ENCODE assay signal across 12 cellular contexts in the genomic region with DNA sequence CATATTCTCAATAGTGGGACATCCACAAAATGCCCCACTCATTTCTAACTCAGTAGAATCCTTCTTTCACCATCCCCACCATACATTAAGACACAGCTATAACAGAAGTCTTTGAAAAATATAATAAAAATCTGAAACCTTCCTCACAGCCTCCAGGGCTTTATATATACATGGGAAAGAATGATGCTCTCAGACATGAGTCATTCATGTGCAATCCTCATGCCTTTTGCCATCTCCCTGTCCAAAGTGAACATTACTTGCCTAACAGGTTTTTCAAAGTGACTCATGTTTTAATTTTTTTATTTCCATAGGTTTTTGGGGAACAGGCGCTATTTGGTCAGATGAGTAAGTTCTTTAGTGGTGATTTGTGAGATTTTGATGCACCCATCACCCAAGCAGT.
DNase-seq lines count a peak whose midpoint lies in the region; ATAC-seq and TF ChIP-seq lines count a peak whose summit lies in the region.
"Had no signal": no experiment of that assay in that cellular context is flagged by ENCODE, and none has a peak within 500 bp of the region (broad histone marks: within the 10 kb centered on the region; RNA-seq: fewer than 3 reads in every experiment).

No MANE protein-coding gene starts in this region.

- H3K9me3 ChIP-seq in left lung = no peaks in the 10 kb centered on the region
- H3K9me3 ChIP-seq: neutrophil had no signal

- H3K27me3 Mint-ChIP-seq in brain (no peaks in the 10 kb centered on the region), WTC11 (ENCODE audit: low read depth) (no peaks in the 10 kb centered on the region)

- H3K27me3 ChIP-seq in left lung = no peaks in the 10 kb centered on the region
- H3K27me3 ChIP-seq: neutrophil had no signal

- TF ChIP-seq CTCF in brain (conservative IDR thresholded peaks at IDR 0.05) = no peak
- no peak for TF ChIP-seq CTCF in left lung (IDR thresholded peaks at IDR 0.05)
- TF ChIP-seq CTCF in WTC11 (IDR thresholded peaks at IDR 0.05) = no peak

- peak; percentile 57 for ATAC-seq in left lung
- ATAC-seq in Right ventricle myocardium inferior = no peak
- no peak for ATAC-seq in HG02571 (IDR thresholded peaks at IDR 0.05; ENCODE audit: unreplicated experiment)
- no peak for ATAC-seq in WTC11
- ATAC-seq: Panc1 had no signal

- DNase-seq in DMS53 (lab: John Stamatoyannopoulos, UW) (peak; percentile 96), M059J (ENCODE audit: low read depth) (peak; percentile 82), left lung (no peak), Right ventricle myocardium inferior (ENCODE audit: missing footprints) (no peak), WTC11 (ENCODE audit: low spot score) (no peak), caudate nucleus (lab: John Stamatoyannopoulos, UW) (no peak)
- DNase-seq: activated CD8-positive, alpha-beta memory T cell treated with anti-CD3 and anti-CD28 coated beads for 24 hours; central memory CD4-positive, alpha-beta T cell had no signal

- no peak overlapping the region for H3K4me3 ChIP-seq in left lung

- H3K4me1 ChIP-seq in left lung = no peaks in the 10 kb centered on the region

- POLR2A ChIA-PET in WTC11 (lab: Charles Lee) = no interaction called here

- H3K27ac Mint-ChIP-seq in brain (peak overlapping the region in 3 of 5 experiments; percentile 6 to 62 (median 56)), WTC11 (no peak overlapping the region)

- intact Hi-C loops in left lung (cut with DNase I) = no loop called here
- intact Hi-C loops in Right ventricle myocardium inferior (cut with DNase I) = no loop called here

- H3K27ac ChIP-seq in left lung = no peak overlapping the region
- H3K27ac ChIP-seq in caudate nucleus (ENCODE audit: low read depth, low read length) = no peak overlapping the region
- H3K27ac ChIP-seq: neutrophil had no signal

- H3K4me1 Mint-ChIP-seq in brain (peaks cover 38% of the 10 kb centered on the region), WTC11 (no peaks in the 10 kb centered on the region)

- H3K36me3 Mint-ChIP-seq in brain (peaks cover 43% of the 10 kb centered on the region), WTC11 (peaks cover 7% of the 10 kb centered on the region)

- CTCF ChIA-PET in WTC11 (lab: Charles Lee) = no interaction called here

- peaks cover 0 to 11% (median 5%) of the 10 kb centered on the region in 5 experiments for H3K9me3 Mint-ChIP-seq in brain
- H3K9me3 Mint-ChIP-seq in WTC11 = peaks cover 4% of the 10 kb centered on the region

- peaks cover 0 to 30% of the 10 kb centered on the region in 2 donors for H3K36me3 ChIP-seq in left lung

- no peak overlapping the region for H3K4me3 Mint-ChIP-seq in brain
- H3K4me3 Mint-ChIP-seq in WTC11 = no peak overlapping the region

TF ChIP-seq in WTC11, 78 proteins besides CTCF, POLR2A, EP300 and RAD21 (continues in another document):
- TF ChIP-seq FOXK1 (CRISPR knock-in tag; IDR thresholded peaks at IDR 0.05) (no peak), ZNF671 (CRISPR knock-in tag; IDR thresholded peaks at IDR 0.05) (no peak), SP1 (CRISPR knock-in tag; conservative IDR thresholded peaks at IDR 0.05) (no peak), NFE2L1 (CRISPR knock-in tag; IDR thresholded peaks at IDR 0.05) (no peak)
- TF ChIP-seq, protein P1, sequence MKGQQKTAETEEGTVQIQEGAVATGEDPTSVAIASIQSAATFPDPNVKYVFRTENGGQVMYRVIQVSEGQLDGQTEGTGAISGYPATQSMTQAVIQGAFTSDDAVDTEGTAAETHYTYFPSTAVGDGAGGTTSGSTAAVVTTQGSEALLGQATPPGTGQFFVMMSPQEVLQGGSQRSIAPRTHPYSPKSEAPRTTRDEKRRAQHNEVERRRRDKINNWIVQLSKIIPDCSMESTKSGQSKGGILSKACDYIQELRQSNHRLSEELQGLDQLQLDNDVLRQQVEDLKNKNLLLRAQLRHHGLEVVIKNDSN (CRISPR knock-in tag; IDR thresholded peaks at IDR 0.05) = no peak
- TF ChIP-seq, protein P2, sequence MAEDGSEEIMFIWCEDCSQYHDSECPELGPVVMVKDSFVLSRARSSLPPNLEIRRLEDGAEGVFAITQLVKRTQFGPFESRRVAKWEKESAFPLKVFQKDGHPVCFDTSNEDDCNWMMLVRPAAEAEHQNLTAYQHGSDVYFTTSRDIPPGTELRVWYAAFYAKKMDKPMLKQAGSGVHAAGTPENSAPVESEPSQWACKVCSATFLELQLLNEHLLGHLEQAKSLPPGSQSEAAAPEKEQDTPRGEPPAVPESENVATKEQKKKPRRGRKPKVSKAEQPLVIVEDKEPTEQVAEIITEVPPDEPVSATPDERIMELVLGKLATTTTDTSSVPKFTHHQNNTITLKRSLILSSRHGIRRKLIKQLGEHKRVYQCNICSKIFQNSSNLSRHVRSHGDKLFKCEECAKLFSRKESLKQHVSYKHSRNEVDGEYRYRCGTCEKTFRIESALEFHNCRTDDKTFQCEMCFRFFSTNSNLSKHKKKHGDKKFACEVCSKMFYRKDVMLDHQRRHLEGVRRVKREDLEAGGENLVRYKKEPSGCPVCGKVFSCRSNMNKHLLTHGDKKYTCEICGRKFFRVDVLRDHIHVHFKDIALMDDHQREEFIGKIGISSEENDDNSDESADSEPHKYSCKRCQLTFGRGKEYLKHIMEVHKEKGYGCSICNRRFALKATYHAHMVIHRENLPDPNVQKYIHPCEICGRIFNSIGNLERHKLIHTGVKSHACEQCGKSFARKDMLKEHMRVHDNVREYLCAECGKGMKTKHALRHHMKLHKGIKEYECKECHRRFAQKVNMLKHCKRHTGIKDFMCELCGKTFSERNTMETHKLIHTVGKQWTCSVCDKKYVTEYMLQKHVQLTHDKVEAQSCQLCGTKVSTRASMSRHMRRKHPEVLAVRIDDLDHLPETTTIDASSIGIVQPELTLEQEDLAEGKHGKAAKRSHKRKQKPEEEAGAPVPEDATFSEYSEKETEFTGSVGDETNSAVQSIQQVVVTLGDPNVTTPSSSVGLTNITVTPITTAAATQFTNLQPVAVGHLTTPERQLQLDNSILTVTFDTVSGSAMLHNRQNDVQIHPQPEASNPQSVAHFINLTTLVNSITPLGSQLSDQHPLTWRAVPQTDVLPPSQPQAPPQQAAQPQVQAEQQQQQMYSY (CRISPR knock-in tag; IDR thresholded peaks at IDR 0.05) = no peak
- TF ChIP-seq, protein P3, sequence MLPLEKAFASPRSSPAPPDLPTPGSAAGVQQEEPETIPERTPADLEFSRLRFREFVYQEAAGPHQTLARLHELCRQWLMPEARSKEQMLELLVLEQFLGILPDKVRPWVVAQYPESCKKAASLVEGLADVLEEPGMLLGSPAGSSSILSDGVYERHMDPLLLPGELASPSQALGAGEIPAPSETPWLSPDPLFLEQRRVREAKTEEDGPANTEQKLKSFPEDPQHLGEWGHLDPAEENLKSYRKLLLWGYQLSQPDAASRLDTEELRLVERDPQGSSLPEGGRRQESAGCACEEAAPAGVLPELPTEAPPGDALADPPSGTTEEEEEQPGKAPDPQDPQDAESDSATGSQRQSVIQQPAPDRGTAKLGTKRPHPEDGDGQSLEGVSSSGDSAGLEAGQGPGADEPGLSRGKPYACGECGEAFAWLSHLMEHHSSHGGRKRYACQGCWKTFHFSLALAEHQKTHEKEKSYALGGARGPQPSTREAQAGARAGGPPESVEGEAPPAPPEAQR (CRISPR knock-in tag; IDR thresholded peaks at IDR 0.05) = no peak
- TF ChIP-seq, protein P4, sequence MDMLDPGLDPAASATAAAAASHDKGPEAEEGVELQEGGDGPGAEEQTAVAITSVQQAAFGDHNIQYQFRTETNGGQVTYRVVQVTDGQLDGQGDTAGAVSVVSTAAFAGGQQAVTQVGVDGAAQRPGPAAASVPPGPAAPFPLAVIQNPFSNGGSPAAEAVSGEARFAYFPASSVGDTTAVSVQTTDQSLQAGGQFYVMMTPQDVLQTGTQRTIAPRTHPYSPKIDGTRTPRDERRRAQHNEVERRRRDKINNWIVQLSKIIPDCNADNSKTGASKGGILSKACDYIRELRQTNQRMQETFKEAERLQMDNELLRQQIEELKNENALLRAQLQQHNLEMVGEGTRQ (CRISPR knock-in tag; IDR thresholded peaks at IDR 0.05) = no peak
- TF ChIP-seq, protein P5, sequence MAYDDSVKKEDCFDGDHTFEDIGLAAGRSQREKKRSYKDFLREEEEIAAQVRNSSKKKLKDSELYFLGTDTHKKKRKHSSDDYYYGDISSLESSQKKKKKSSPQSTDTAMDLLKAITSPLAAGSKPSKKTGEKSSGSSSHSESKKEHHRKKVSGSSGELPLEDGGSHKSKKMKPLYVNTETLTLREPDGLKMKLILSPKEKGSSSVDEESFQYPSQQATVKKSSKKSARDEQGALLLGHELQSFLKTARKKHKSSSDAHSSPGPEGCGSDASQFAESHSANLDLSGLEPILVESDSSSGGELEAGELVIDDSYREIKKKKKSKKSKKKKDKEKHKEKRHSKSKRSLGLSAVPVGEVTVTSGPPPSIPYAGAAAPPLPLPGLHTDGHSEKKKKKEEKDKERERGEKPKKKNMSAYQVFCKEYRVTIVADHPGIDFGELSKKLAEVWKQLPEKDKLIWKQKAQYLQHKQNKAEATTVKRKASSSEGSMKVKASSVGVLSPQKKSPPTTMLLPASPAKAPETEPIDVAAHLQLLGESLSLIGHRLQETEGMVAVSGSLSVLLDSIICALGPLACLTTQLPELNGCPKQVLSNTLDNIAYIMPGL (CRISPR knock-in tag; IDR thresholded peaks at IDR 0.05) = no peak

Comparison
In these comparisons a context has a peak if more than half of its experiments do, and no peak if none do; other contexts are left out.
1. DNase-seq: peak in DMS53 (single experiment) and M059J (single experiment); none in left lung (0 of 2), Right ventricle myocardium inferior (single experiment), WTC11 (single experiment) and caudate nucleus (0 of 61).